Comparison of ENCODE assay signal across 8 cellular contexts in the genomic region with DNA sequence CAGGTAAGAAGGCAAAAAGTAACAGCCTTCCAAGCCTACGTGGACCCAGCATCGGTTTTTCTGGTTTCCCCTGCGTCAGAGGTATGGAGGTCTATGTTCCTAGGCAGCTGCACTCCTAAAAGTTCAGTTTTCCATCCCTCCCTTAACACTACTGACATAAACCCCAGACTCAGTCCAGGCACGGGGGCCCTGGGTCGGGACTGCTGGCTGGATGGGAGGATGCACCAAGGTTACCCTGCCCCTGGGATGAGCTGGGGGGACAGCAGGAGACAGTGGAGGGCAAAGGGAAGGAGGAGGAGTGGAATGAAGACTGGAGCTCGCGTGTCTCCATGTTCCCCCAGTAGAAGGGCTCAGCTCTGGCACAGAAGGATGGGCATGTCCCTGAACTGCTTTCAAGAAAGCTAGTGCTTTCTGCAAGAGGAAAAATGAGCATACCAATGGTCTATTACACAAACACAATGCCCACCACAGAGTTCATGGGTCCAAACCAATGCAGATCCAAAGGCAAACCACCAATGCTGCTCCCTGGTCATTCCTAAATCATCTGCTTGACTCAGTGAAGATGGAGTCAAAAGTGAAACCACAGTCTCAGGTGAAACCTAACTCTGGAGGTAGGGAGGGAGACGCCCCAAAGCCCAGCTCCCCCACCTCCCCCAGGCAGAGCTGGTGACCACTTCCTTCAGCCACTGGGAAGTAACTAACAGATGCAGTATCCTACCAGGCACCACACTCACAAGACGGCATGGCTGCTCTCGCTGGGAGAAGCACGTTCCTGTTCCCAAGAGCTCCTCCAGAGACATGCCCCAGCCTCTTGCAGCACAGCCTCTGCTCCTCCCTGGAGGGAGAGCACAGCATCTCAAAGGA. TPM values are rescaled to one million over a fixed set of nuclear protein-coding genes. Genes with fewer than 3 reads are reported as not detected.
DNase-seq lines count a peak whose midpoint lies in the region; ATAC-seq and TF ChIP-seq lines count a peak whose summit lies in the region.

No MANE protein-coding gene starts in this region.

- no peak overlapping the region for H3K4ac ChIP-seq in neuronal stem cell (ENCODE audit: low read length)

- H3F3A ChIP-seq in MM.1S (ENCODE audit: insufficient read depth, low read length), result peaks cover 45% of the 10 kb centered on the region

- no peak overlapping the region for H3K23ac ChIP-seq in neuronal stem cell (ENCODE audit: low read depth, low read length, poor library complexity)

- DNase-seq in MM.1S (peak; percentile 85), choroid plexus epithelial cell (ENCODE audit: low read depth) (peak; percentile 47), neuronal stem cell (ENCODE audit: low spot score) (no peak)

- H3K4me1 ChIP-seq in MM.1S (ENCODE audit: low read length) (peaks cover 55% of the 10 kb centered on the region), neuronal stem cell (ENCODE audit: control insufficient read depth in 2 of 2, insufficient read depth in 1 of 2, low read depth in 1 of 2, low read length in 2 of 2) (peaks cover 0 to 5% of the 10 kb centered on the region in 2 donors)

- no peak overlapping the region for H3K18ac ChIP-seq in neuronal stem cell (ENCODE audit: low read length)

- TF ChIP-seq CTCF in C4-2B (conservative IDR thresholded peaks at IDR 0.05), result no peak
- TF ChIP-seq CTCF in MM.1S (IDR thresholded peaks at IDR 0.05; ENCODE audit: low read length), result no peak
- TF ChIP-seq CTCF in choroid plexus epithelial cell (conservative IDR thresholded peaks at IDR 0.05; ENCODE audit: low read depth, low read length), result no peak

- H3K14ac ChIP-seq in neuronal stem cell (ENCODE audit: low read length), result no peak overlapping the region

- ATAC-seq in GM18873 (IDR thresholded peaks at IDR 0.05; ENCODE audit: low FRiP score, unreplicated experiment) (no peak), HG03469 (IDR thresholded peaks at IDR 0.05; ENCODE audit: unreplicated experiment) (no peak), GM18519 (IDR thresholded peaks at IDR 0.05; ENCODE audit: low FRiP score, unreplicated experiment) (no peak), GM21381 (IDR thresholded peaks at IDR 0.05; ENCODE audit: unreplicated experiment) (no peak)

- H2BK12ac ChIP-seq in neuronal stem cell (ENCODE audit: low read length), result no peak overlapping the region

- H4K8ac ChIP-seq in neuronal stem cell (ENCODE audit: low read depth, low read length), result no peak overlapping the region

- H3K36me3 ChIP-seq in MM.1S (replicated peaks; ENCODE audit: insufficient read depth, low read length) (peaks cover 19% of the 10 kb centered on the region), neuronal stem cell (replicated peaks in 1 of 2; ENCODE audit: control insufficient read depth in 2 of 2, insufficient read depth in 2 of 2, low read length in 2 of 2) (peaks cover 4 to 87% of the 10 kb centered on the region in 2 donors)

- peak overlapping the region; percentile 91 for H3K4me2 ChIP-seq in MM.1S (ENCODE audit: low read depth, low read length)
- no peak overlapping the region for H3K4me2 ChIP-seq in neuronal stem cell (ENCODE audit: insufficient read depth, low read length, poor library complexity, severe bottlenecking)

- H4K20me1 ChIP-seq in MM.1S (ENCODE audit: insufficient read depth, low read length), result no peaks in the 10 kb centered on the region

- WGBS in neuronal stem cell (ENCODE audit: extremely low coverage in 2 of 2, insufficient read length in 2 of 2, insufficient replicate concordance in 1 of 2), 2 donors, result no CpG with 5 or more reads among the region's 11 CpGs

- H3K9me2 ChIP-seq in MM.1S (replicated peaks; ENCODE audit: insufficient read depth, low read length), result no peaks in the 10 kb centered on the region

- peak overlapping the region; percentile 33 for H3K4me3 ChIP-seq in MM.1S (ENCODE audit: low read length)
- H3K4me3 ChIP-seq in choroid plexus epithelial cell (ENCODE audit: low read depth, low read length), result no peak overlapping the region
- H3K4me3 ChIP-seq in neuronal stem cell (ENCODE audit: low read length in 2 of 2), result no peak overlapping the region

- no peak overlapping the region for H2AK5ac ChIP-seq in neuronal stem cell (ENCODE audit: low read depth, low read length)

- no peaks in the 10 kb centered on the region for H3K79me1 ChIP-seq in neuronal stem cell (ENCODE audit: low read depth, low read length)

- no peak overlapping the region for H2BK15ac ChIP-seq in neuronal stem cell (ENCODE audit: low read length)

- peak overlapping the region; percentile 4; the same call in 1 of the 2 replicates for H2AFZ ChIP-seq in MM.1S (ENCODE audit: low read length)
- no peak overlapping the region for H2AFZ ChIP-seq in neuronal stem cell (ENCODE audit: low read length)

- no peak overlapping the region for H2BK120ac ChIP-seq in neuronal stem cell (ENCODE audit: low read depth, low read length)

- H2BK5ac ChIP-seq in neuronal stem cell (ENCODE audit: low read length), result no peak overlapping the region

- H3K9me3 ChIP-seq in MM.1S (replicated peaks; ENCODE audit: insufficient read depth, low read length) (no peaks in the 10 kb centered on the region), neuronal stem cell (replicated peaks in 1 of 2; ENCODE audit: control insufficient read depth in 2 of 2, insufficient read depth in 1 of 2, low read depth in 1 of 2, low read length in 2 of 2) (no peaks in the 10 kb centered on the region)

- H3K79me2 ChIP-seq in MM.1S (ENCODE audit: low read length), result peaks cover 63% of the 10 kb centered on the region

- H4K91ac ChIP-seq in neuronal stem cell (ENCODE audit: low read depth, low read length, poor library complexity), result no peak overlapping the region

- H3K27ac ChIP-seq in C4-2B (peak overlapping the region; percentile 17; the same call in 1 of the 2 replicates), MM.1S (ENCODE audit: low read length) (peak overlapping the region; percentile 83), neuronal stem cell (replicated peaks; ENCODE audit: low read length) (no peak overlapping the region)

- H3K27me3 ChIP-seq in MM.1S (replicated peaks; ENCODE audit: insufficient read depth, low read length) (no peaks in the 10 kb centered on the region), neuronal stem cell (ENCODE audit: control insufficient read depth in 3 of 3, insufficient read depth in 3 of 3, low read depth in 1 of 3, low read length in 3 of 3) (no peaks in the 10 kb centered on the region)

- H3K9ac ChIP-seq in MM.1S (ENCODE audit: low read length) (peak overlapping the region; percentile 46), neuronal stem cell (ENCODE audit: low read depth, low read length, poor library complexity) (peak overlapping the region; percentile 1)

RNA-seq across cellular contexts. Expression of gene CD46, which starts 54.9 kb away (rescaled TPM):
- 65.9 TPM for polyA plus RNA-seq in neuronal stem cell (2013, experiment 1 of 2)
- 64.5 TPM for polyA plus RNA-seq in neuronal stem cell (2013, experiment 2 of 2)
